ENCODE assay signal across 8 cellular contexts in the genomic region with DNA sequence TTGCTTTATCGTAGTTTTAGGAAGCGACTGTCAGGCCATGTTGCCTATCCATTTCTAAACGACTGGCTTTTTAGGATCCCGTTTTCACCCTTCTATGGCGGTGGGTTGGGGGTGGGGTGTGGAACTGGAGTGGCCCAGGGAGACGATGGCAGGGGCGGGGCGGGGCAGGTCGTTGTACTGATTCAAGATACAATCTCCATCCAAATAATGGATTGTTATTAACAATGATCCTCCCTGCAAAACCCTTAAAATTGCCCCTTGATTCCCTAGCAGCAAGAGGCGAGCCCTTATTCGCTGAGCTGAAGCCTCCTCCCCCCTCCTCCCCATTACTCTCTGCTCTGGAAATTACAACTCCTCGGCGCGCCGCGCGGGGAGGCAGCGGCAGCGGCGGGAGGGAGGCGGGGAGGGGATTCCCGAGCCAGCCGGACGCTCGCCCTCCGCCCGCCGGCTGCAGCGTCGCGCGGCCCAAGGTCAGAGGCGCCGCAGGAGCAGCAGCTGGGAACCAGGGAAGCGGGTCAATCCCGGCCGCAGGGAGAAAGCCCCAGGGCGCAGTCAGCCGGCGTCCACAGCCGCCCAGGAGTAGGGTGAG. TPM values are rescaled to one million over a fixed set of nuclear protein-coding genes. Genes with fewer than 3 reads are reported as not detected.
DNase-seq lines count a peak whose midpoint lies in the region; ATAC-seq and TF ChIP-seq lines count a peak whose summit lies in the region.

TRIM67 (plus strand) TSS at position 348 of the 589 bp plus-strand sequence. CDS start 912 bp downstream, outside the sequence.

- peak; percentile 50 for DNase-seq in Ammon's horn (ENCODE audit: low spot score)
- DNase-seq in WTC11 (ENCODE audit: low spot score), result peak; percentile 45
- DNase-seq in iPS-NIHi7 (ENCODE audit: extremely low spot score), result peak; percentile 82
- DNase-seq in stomach, result no peak

- intact Hi-C loops in stomach (cut with DNase I; ENCODE audit: low total_unique reads), result no loop called here

- TF ChIP-seq EP300 in stomach (IDR thresholded peaks at IDR 0.05), result no peak

- H3K27ac ChIP-seq in HUES6 (ENCODE audit: low read depth, low read length), result no peak within 1 kb of the TSS
- H3K27ac ChIP-seq in stomach, result no peak within 1 kb of the TSS

- H3K4me3 ChIP-seq in HUES6 (ENCODE audit: low read depth, low read length) (peak within 1 kb of the TSS; percentile 61), stomach (peak within 1 kb of the TSS; percentile 39 to 52 (median 46))

- H3K9me3 Mint-ChIP-seq in WTC11, result no peaks in the 10 kb centered on the region

- H3K36me3 Mint-ChIP-seq in WTC11, result no peaks in the 10 kb centered on the region

- CTCF ChIA-PET in WTC11 (lab: Charles Lee), result interaction anchor here (0.9 to 1.7 kb wide), 6 partner anchors 10 to 146 kb away, joined by 3 to 13 read pairs (median 4); no protein-coding TSS in a partner anchor

- H3K4me3 Mint-ChIP-seq in WTC11, result peak within 1 kb of the TSS; percentile 63

- TF ChIP-seq CTCF in WTC11 (IDR thresholded peaks at IDR 0.05) (no peak), stomach (IDR thresholded peaks at IDR 0.05) (no peak)

- H3K9ac ChIP-seq in HUES6 (ENCODE audit: low read length), result no peak within 1 kb of the TSS

- H3K27ac Mint-ChIP-seq in WTC11, result no peak within 1 kb of the TSS

- 0 out of 2 replicates have a peak, but pooled peaks cover 6% of the 10 kb centered on the region for H3K4me1 ChIP-seq in HUES6 (ENCODE audit: control insufficient read depth, insufficient read depth, low read length)
- H3K4me1 ChIP-seq in stomach, result peaks cover 26 to 33% (median 31%) of the 10 kb centered on the region in 4 donors

- H3K27me3 ChIP-seq in HUES6 (ENCODE audit: control insufficient read depth, insufficient read depth, low read length) (peaks cover 98% of the 10 kb centered on the region), stomach (peaks cover 18 to 92% (median 54%) of the 10 kb centered on the region in 3 donors)

- H3K36me3 ChIP-seq in HUES6 (ENCODE audit: control insufficient read depth, insufficient read depth, low read length), result no peaks in the 10 kb centered on the region
- no peaks in the 10 kb centered on the region for H3K36me3 ChIP-seq in stomach

- WGBS in stomach, 5 donors, result 1 to 2% (median 2%) methylated on average over 21 to 41 of the region's 41 CpGs

- POLR2A ChIA-PET in WTC11 (lab: Charles Lee), result no interaction called here

- ATAC-seq in WTC11, result peak; percentile 47
- ATAC-seq in HG03342 (IDR thresholded peaks at IDR 0.05; ENCODE audit: unreplicated experiment), result no peak
- no peak for ATAC-seq in GM21367 (IDR thresholded peaks at IDR 0.05; ENCODE audit: unreplicated experiment)
- ATAC-seq in GM19452 (IDR thresholded peaks at IDR 0.05; ENCODE audit: unreplicated experiment), result no peak

- no peak for TF ChIP-seq POLR2A in stomach (IDR thresholded peaks at IDR 0.05)

- no peaks in the 10 kb centered on the region for H3K4me1 Mint-ChIP-seq in WTC11

- H3K9me3 ChIP-seq in HUES6 (ENCODE audit: control insufficient read depth, insufficient read depth, low read depth, low read length), result no peaks in the 10 kb centered on the region
- no peaks in the 10 kb centered on the region for H3K9me3 ChIP-seq in stomach

- H3K27me3 Mint-ChIP-seq in WTC11 (ENCODE audit: low read depth), result peaks cover 98% of the 10 kb centered on the region

TF ChIP-seq in WTC11, 78 proteins besides CTCF, POLR2A, EP300 and RAD21 (continues in another document):
- no peak for TF ChIP-seq ZNF396 (CRISPR knock-in tag; IDR thresholded peaks at IDR 0.05; ENCODE audit: borderline replicate concordance)
- TF ChIP-seq ZNF512 (CRISPR knock-in tag; IDR thresholded peaks at IDR 0.05; ENCODE audit: borderline replicate concordance), result no peak
- no peak for TF ChIP-seq FOXP1 (CRISPR knock-in tag; IDR thresholded peaks at IDR 0.05; ENCODE audit: borderline replicate concordance)
- no peak for TF ChIP-seq ETV6 (CRISPR knock-in tag; IDR thresholded peaks at IDR 0.05)
- no peak for TF ChIP-seq ZNF416 (CRISPR knock-in tag; IDR thresholded peaks at IDR 0.05)
- TF ChIP-seq, protein P1, sequence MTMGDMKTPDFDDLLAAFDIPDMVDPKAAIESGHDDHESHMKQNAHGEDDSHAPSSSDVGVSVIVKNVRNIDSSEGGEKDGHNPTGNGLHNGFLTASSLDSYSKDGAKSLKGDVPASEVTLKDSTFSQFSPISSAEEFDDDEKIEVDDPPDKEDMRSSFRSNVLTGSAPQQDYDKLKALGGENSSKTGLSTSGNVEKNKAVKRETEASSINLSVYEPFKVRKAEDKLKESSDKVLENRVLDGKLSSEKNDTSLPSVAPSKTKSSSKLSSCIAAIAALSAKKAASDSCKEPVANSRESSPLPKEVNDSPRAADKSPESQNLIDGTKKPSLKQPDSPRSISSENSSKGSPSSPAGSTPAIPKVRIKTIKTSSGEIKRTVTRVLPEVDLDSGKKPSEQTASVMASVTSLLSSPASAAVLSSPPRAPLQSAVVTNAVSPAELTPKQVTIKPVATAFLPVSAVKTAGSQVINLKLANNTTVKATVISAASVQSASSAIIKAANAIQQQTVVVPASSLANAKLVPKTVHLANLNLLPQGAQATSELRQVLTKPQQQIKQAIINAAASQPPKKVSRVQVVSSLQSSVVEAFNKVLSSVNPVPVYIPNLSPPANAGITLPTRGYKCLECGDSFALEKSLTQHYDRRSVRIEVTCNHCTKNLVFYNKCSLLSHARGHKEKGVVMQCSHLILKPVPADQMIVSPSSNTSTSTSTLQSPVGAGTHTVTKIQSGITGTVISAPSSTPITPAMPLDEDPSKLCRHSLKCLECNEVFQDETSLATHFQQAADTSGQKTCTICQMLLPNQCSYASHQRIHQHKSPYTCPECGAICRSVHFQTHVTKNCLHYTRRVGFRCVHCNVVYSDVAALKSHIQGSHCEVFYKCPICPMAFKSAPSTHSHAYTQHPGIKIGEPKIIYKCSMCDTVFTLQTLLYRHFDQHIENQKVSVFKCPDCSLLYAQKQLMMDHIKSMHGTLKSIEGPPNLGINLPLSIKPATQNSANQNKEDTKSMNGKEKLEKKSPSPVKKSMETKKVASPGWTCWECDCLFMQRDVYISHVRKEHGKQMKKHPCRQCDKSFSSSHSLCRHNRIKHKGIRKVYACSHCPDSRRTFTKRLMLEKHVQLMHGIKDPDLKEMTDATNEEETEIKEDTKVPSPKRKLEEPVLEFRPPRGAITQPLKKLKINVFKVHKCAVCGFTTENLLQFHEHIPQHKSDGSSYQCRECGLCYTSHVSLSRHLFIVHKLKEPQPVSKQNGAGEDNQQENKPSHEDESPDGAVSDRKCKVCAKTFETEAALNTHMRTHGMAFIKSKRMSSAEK (CRISPR knock-in tag; IDR thresholded peaks at IDR 0.05; ENCODE audit: borderline replicate concordance), result no peak
- TF ChIP-seq ELF4 (CRISPR knock-in tag; IDR thresholded peaks at IDR 0.05; ENCODE audit: low read depth), result no peak
- no peak for TF ChIP-seq GABPB1 (CRISPR knock-in tag; IDR thresholded peaks at IDR 0.05)
- TF ChIP-seq ZNF121 (CRISPR knock-in tag; IDR thresholded peaks at IDR 0.05), result no peak
- TF ChIP-seq ZNF263 (CRISPR knock-in tag; IDR thresholded peaks at IDR 0.05; ENCODE audit: low read depth), result no peak
- no peak for TF ChIP-seq ESRRA (CRISPR knock-in tag; IDR thresholded peaks at IDR 0.05; ENCODE audit: borderline replicate concordance)
- no peak for TF ChIP-seq ZNF317 (CRISPR knock-in tag; IDR thresholded peaks at IDR 0.05; ENCODE audit: borderline replicate concordance, low read depth)
- no peak for TF ChIP-seq ZNF138 (CRISPR knock-in tag; conservative IDR thresholded peaks at IDR 0.05)
- TF ChIP-seq, protein P2, sequence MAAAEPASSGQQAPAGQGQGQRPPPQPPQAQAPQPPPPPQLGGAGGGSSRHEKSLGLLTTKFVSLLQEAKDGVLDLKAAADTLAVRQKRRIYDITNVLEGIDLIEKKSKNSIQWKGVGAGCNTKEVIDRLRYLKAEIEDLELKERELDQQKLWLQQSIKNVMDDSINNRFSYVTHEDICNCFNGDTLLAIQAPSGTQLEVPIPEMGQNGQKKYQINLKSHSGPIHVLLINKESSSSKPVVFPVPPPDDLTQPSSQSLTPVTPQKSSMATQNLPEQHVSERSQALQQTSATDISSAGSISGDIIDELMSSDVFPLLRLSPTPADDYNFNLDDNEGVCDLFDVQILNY (CRISPR knock-in tag; IDR thresholded peaks at IDR 0.05), result no peak
- TF ChIP-seq ZSCAN18 (CRISPR knock-in tag; IDR thresholded peaks at IDR 0.05), result no peak

RNA-seq across cellular contexts. Expression of gene TRIM67, which starts in this region (rescaled TPM):
- not detected in 3 replicates for total RNA-seq in WTC11 (2021)
- total RNA-seq in stomach, result under 1 TPM in 1 of 5 donors, not detected in 4; 0.18 TPM
- under 1 TPM in 2 of 3 donors, not detected in 1; 0.03 to 0.15 TPM for polyA plus RNA-seq in stomach

Comparison
In these comparisons a context has a peak if more than half of its experiments do, and no peak if none do; other contexts are left out.
1. Peak in DNase-seq and ATAC-seq in WTC11; RNA of the gene not detected or under 1 TPM.